Comparison of ENCODE assay signal across 13 cellular contexts in genomic region chr2:189369566-189369965, GRCh38.
A peak's percentile ranks its signal among the peaks of the same experiment; 100 is the strongest.
DNase-seq lines count a peak whose midpoint lies in the region; ATAC-seq and TF ChIP-seq lines count a peak whose summit lies in the region.
"Had no signal": no experiment of that assay in that cellular context is flagged by ENCODE, and none has a peak within 500 bp of the region (broad histone marks: within the 10 kb centered on the region; RNA-seq: fewer than 3 reads in every experiment).

No MANE protein-coding gene starts in this region.

- intact Hi-C loops in body of pancreas (cut with DNase I), result no loop called here

- H3K4me3 ChIP-seq in body of pancreas, result no peak overlapping the region
- H3K4me3 ChIP-seq: psoas muscle, SK-N-MC had no signal

- no peak for TF ChIP-seq CTCF in body of pancreas (IDR thresholded peaks at IDR 0.05)
- TF ChIP-seq CTCF in foreskin keratinocyte (conservative IDR thresholded peaks at IDR 0.05), result no peak

- ATAC-seq in body of pancreas, result peak; percentile 71
- ATAC-seq in foreskin keratinocyte, result peak; percentile 39
- no peak for ATAC-seq in GM21423 (IDR thresholded peaks at IDR 0.05; ENCODE audit: unreplicated experiment)
- ATAC-seq: psoas muscle had no signal

- WGBS in body of pancreas, 2 donors, result 57 to 64% methylated on average over 3 of the region's 3 CpGs

- no peak for TF ChIP-seq POLR2A in body of pancreas (IDR thresholded peaks at IDR 0.05)

- no peaks in the 10 kb centered on the region for H3K9me3 ChIP-seq in body of pancreas
- H3K9me3 ChIP-seq: psoas muscle had no signal

- DNase-seq in HT1080 (ENCODE audit: low read depth), result peak; percentile 36
- no peak for DNase-seq in body of pancreas
- DNase-seq in foreskin keratinocyte, result peak in 1 of 2 donors; percentile 63
- DNase-seq in NCI-H510A (lab: John Stamatoyannopoulos, UW), result no peak
- DNase-seq in activated CD8-positive, alpha-beta memory T cell treated with anti-CD3 and anti-CD28 coated beads, Interleukin-2, amount 50 U/mL, for 48 hours, result no peak
- no peak for DNase-seq in DMS 273 (lab: John Stamatoyannopoulos, UW; ENCODE audit: unreplicated experiment)
- DNase-seq: CD4-positive, alpha-beta memory T cell; effector CD8-positive, alpha-beta T cell; head of caudate nucleus; NCI-H2107; psoas muscle had no signal

- H3K27me3 ChIP-seq in body of pancreas, result no peaks in the 10 kb centered on the region
- H3K27me3 ChIP-seq in foreskin keratinocyte, result no peaks in the 10 kb centered on the region

- H3K4me1 ChIP-seq in body of pancreas (peaks cover 5% of the 10 kb centered on the region), foreskin keratinocyte (peaks cover 10% of the 10 kb centered on the region)
- H3K4me1 ChIP-seq: psoas muscle had no signal

- no peaks in the 10 kb centered on the region for H3K36me3 ChIP-seq in body of pancreas (replicated peaks in 1 of 2; ENCODE audit: insufficient read depth in 1 of 2, low read depth in 2 of 2)

- H3K27ac ChIP-seq in body of pancreas, result no peak overlapping the region
- H3K27ac ChIP-seq in foreskin keratinocyte, result no peak overlapping the region
- H3K27ac ChIP-seq: psoas muscle, SK-N-MC had no signal
